In genomic region chr14:53161758-53162512, GRCh38 we compare ENCODE assay signal across 1 cellular context.
TF ChIP-seq lines count a peak whose summit lies in the region.

No MANE protein-coding gene starts in this region.

TF ChIP-seq in GM12878, 131 proteins besides CTCF, POLR2A, EP300 and RAD21 (continued from another document):
- no peak for TF ChIP-seq ZBTB40 (IDR thresholded peaks at IDR 0.05; ENCODE audit: borderline replicate concordance)
- peak; percentile 24 to 26; a peak in 2 of 4 replicates for TF ChIP-seq BHLHE40 (IDR thresholded peaks at IDR 0.05; ENCODE audit: borderline replicate concordance in 1 of 2, low read depth in 2 of 2, low read length in 1 of 2)
- TF ChIP-seq PKNOX1 (IDR thresholded peaks at IDR 0.05), result peak; percentile 81; the same call in 1 of the 2 replicates
- no peak for TF ChIP-seq NFYA (IDR thresholded peaks at IDR 0.05; ENCODE audit: borderline replicate concordance, low read depth, low read length)
- no peak for TF ChIP-seq RB1 (IDR thresholded peaks at IDR 0.05; ENCODE audit: borderline replicate concordance)
- no peak for TF ChIP-seq CHD2 (IDR thresholded peaks at IDR 0.05; ENCODE audit: borderline replicate concordance, low read depth, low read length)
- no peak for TF ChIP-seq MXI1 (IDR thresholded peaks at IDR 0.05; ENCODE audit: low read depth, low read length)
- no peak for TF ChIP-seq ATF3 (IDR thresholded peaks at IDR 0.05; ENCODE audit: borderline replicate concordance, extremely low read depth, low read depth, low read length)
- peak; percentile 68; the same call in 1 of the 2 replicates for TF ChIP-seq FOXM1 (IDR thresholded peaks at IDR 0.05; ENCODE audit: low read depth, low read length)
- TF ChIP-seq YY1 (IDR thresholded peaks at IDR 0.05; ENCODE audit: low read depth, low read length), result no peak
- TF ChIP-seq CEBPB (IDR thresholded peaks at IDR 0.05; ENCODE audit: borderline replicate concordance in 1 of 2, low read depth in 2 of 2, low read length in 2 of 2), result peak in 1 of 2 experiments; percentile 58; a peak in 1 of 4 replicates
- TF ChIP-seq ETV6 (conservative IDR thresholded peaks at IDR 0.05 in 1 of 2, IDR thresholded peaks at IDR 0.05 in 1 of 2; ENCODE audit: borderline replicate concordance in 1 of 2, low read depth in 1 of 2), result no peak
- TF ChIP-seq JUNB (IDR thresholded peaks at IDR 0.05), result peak; percentile 47; the same call in 1 of the 2 replicates
- peak; percentile 92 for TF ChIP-seq RUNX3 (IDR thresholded peaks at IDR 0.05; ENCODE audit: low read length)
- peak; percentile 29; the same call in 1 of the 2 replicates for TF ChIP-seq CREB1 (IDR thresholded peaks at IDR 0.05; ENCODE audit: low read depth)
- TF ChIP-seq ATF2 (IDR thresholded peaks at IDR 0.05; ENCODE audit: low read length), result peak; percentile 68
- TF ChIP-seq CHD4 (IDR thresholded peaks at IDR 0.05), result no peak
- TF ChIP-seq SMARCA5 (IDR thresholded peaks at IDR 0.05), result no peak
- TF ChIP-seq NRF1 (conservative IDR thresholded peaks at IDR 0.05; ENCODE audit: low read depth, low read length), result no peak
- TF ChIP-seq MTA2 (IDR thresholded peaks at IDR 0.05; ENCODE audit: low read depth), result peak; percentile 51; the same call in 1 of the 2 replicates
- TF ChIP-seq CBX3 (IDR thresholded peaks at IDR 0.05; ENCODE audit: borderline replicate concordance, low read depth), result no peak
- TF ChIP-seq EED (IDR thresholded peaks at IDR 0.05; ENCODE audit: low read depth), result no peak
- no peak for TF ChIP-seq IKZF1 (conservative IDR thresholded peaks at IDR 0.05)
- peak; percentile 80 for TF ChIP-seq NFIC (IDR thresholded peaks at IDR 0.05; ENCODE audit: low read depth, low read length)
- TF ChIP-seq MEF2A (IDR thresholded peaks at IDR 0.05; ENCODE audit: insufficient read depth, low read depth, low read length), result 0 out of 2 replicates have a peak, but pooled peaks have one; percentile 52
- peak; percentile 18; the same call in 1 of the 2 replicates for TF ChIP-seq BCL11A (IDR thresholded peaks at IDR 0.05; ENCODE audit: low read depth, low read length)
- peak; percentile 88 for TF ChIP-seq ATF7 (IDR thresholded peaks at IDR 0.05; ENCODE audit: low read depth)
- TF ChIP-seq BCL3 (IDR thresholded peaks at IDR 0.05; ENCODE audit: borderline replicate concordance, insufficient read depth, low read depth, low read length, poor library complexity, severe bottlenecking), result no peak
- TF ChIP-seq CREM (IDR thresholded peaks at IDR 0.05; ENCODE audit: low read depth), result 0 out of 2 replicates have a peak, but pooled peaks have one; percentile 58
- TF ChIP-seq ZBED1 (IDR thresholded peaks at IDR 0.05; ENCODE audit: borderline replicate concordance), result no peak
- TF ChIP-seq IRF5 (IDR thresholded peaks at IDR 0.05; ENCODE audit: borderline replicate concordance), result no peak
- TF ChIP-seq IKZF2 (IDR thresholded peaks at IDR 0.05), result peak in 1 of 2 experiments; percentile 30; a peak in 2 of 4 replicates
- TF ChIP-seq DPF2 (IDR thresholded peaks at IDR 0.05), result no peak
- 0 out of 2 replicates have a peak, but pooled peaks have one; percentile 47 for TF ChIP-seq CBFB (IDR thresholded peaks at IDR 0.05; ENCODE audit: low read depth)
- no peak for TF ChIP-seq HSF1 (IDR thresholded peaks at IDR 0.05; ENCODE audit: low read depth, low read length)
- TF ChIP-seq ZBTB11 (CRISPR knock-in tag; IDR thresholded peaks at IDR 0.05), result no peak
- TF ChIP-seq SIN3A (IDR thresholded peaks at IDR 0.05; ENCODE audit: low read depth, low read length), result no peak
- TF ChIP-seq TCF7 (IDR thresholded peaks at IDR 0.05; ENCODE audit: borderline replicate concordance), result peak; percentile 95
- TF ChIP-seq PML (IDR thresholded peaks at IDR 0.05; ENCODE audit: low read length), result peak; percentile 45; the same call in 1 of the 2 replicates
